In the genomic region with DNA sequence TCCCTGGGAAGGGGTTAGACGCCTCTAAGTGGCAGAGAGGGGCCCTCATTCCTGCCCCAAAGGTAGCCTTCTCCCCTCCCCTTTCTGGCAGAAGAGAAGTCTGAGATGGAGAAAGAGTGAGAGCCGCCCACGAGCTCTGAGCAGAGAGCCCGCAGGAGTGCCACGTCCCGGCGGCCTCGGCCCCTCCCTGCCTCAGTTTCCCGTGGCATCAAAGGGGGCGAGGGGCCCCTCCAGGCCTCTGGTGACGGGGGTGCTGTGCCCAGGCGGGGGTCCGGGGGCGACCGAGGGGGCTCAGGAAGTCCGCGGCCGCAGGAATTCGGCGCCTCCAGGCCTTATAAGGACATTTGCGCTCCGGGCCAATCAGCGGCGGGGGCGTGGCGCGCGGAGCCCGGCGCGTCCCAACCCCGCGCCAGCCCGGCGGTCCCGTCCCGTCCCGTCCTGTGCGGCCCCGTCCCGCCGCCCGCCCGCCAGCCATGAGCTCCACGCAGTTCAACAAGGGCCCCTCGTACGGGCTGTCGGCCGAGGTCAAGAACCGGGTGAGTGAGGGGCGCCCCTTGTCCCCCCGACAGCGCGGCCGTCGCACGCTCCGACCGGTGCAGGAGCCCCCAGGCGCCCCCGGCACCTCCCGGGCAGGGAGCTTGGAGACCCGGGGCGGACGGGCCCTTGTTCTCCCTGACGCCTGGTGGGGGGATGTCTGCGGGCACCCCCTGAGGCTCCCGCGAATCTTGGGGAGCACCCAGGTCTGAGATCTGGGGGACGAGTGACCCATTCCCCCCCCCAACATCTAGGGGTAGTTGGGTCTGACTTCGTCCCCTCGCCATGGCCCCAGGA, we compare ENCODE assay signal across 8 cellular contexts. TPM values are rescaled to one million over a fixed set of nuclear protein-coding genes. Genes with fewer than 3 reads are reported as not detected.
DNase-seq lines count a peak whose midpoint lies in the region; ATAC-seq, FAIRE-seq and TF ChIP-seq lines count a peak whose summit lies in the region.

A gene (plus strand): TSS at position 420 of the 831 bp plus-strand sequence. CDS start 54 bp downstream, at position 474.

- H3K9me3 Mint-ChIP-seq in neural crest cell: no peaks in the 10 kb centered on the region

- peak within 1 kb of the TSS; percentile 92 for H3K4me3 Mint-ChIP-seq in neural crest cell

- peak; percentile 92 for FAIRE-seq in GM12892 (lab: Jason Lieb, UNC)
- no peak for FAIRE-seq in RCC 7860 (lab: Jason Lieb, UNC)

- peak; percentile 72; the same call in 1 of the 2 replicates for TF ChIP-seq POLR2A in GM12892 (IDR thresholded peaks at IDR 0.05; ENCODE audit: low read depth, low read length)

- no peaks in the 10 kb centered on the region for H3K36me3 Mint-ChIP-seq in neural crest cell (ENCODE audit: low read depth)

- TF ChIP-seq CTCF in fibroblast of the aortic adventitia (IDR thresholded peaks at IDR 0.05; ENCODE audit: insufficient read depth, low read length) (no peak), neural crest cell (conservative IDR thresholded peaks at IDR 0.05) (no peak)

- peak within 1 kb of the TSS; percentile 98 for H3K27ac Mint-ChIP-seq in neural crest cell (ENCODE audit: unreplicated experiment)

- DNase-seq in GM12892 (ENCODE audit: insufficient read length) (peak; percentile 89), RCC 7860 (ENCODE audit: low spot score) (peak; percentile 60), activated gamma-delta T cell (lab: John Stamatoyannopoulos, UW) (peak; percentile 59), fibroblast of the aortic adventitia (ENCODE audit: low read depth) (peak; percentile 64), neural crest cell (ENCODE audit: low read depth, low spot score) (peak; percentile 62), ureter (ENCODE audit: low spot score) (peak; percentile 86), putamen (ENCODE audit: low spot score) (no peak)

- H3K4me1 Mint-ChIP-seq in neural crest cell: peaks cover 12% of the 10 kb centered on the region

- peak within 1 kb of the TSS; percentile 92 for H3K4me3 ChIP-seq in fibroblast of the aortic adventitia (ENCODE audit: low read depth, low read length)

- ATAC-seq in HG02973 (IDR thresholded peaks at IDR 0.05; ENCODE audit: unreplicated experiment): peak; percentile 46

- peaks cover 2% of the 10 kb centered on the region for H3K27me3 Mint-ChIP-seq in neural crest cell (ENCODE audit: low read depth)

RNA-seq across cellular contexts. Expression of the gene that starts here (rescaled TPM):
- polyA plus RNA-seq in GM12892 (2012; ENCODE audit: missing spikeins): 68.4 TPM
- 96.0 and 101 TPM in 2 replicates for total RNA-seq in fibroblast of the aortic adventitia (ENCODE audit: low replicate concordance)
- total RNA-seq in neural crest cell: 140 and 141 TPM in 2 replicates
- 223 TPM for total RNA-seq in ureter
